ENCODE assay signal across 18 cellular contexts in genomic region chr5:94248175-94248875, GRCh38.
A peak's percentile ranks its signal among the peaks of the same experiment; 100 is the strongest.
DNase-seq lines count a peak whose midpoint lies in the region; ATAC-seq, FAIRE-seq and TF ChIP-seq lines count a peak whose summit lies in the region.
"Had no signal": no experiment of that assay in that cellular context is flagged by ENCODE, and none has a peak within 500 bp of the region (broad histone marks: within the 10 kb centered on the region; RNA-seq: fewer than 3 reads in every experiment).

No MANE protein-coding gene starts in this region.

- ATAC-seq in HepG2: no peak
- ATAC-seq in right lobe of liver: no peak
- no peak for ATAC-seq in HG03521 (IDR thresholded peaks at IDR 0.05; ENCODE audit: unreplicated experiment)

- H3K27me3 ChIP-seq in HepG2 (ENCODE audit: control insufficient read depth in 1 of 2, insufficient read depth in 2 of 2, low read length in 2 of 2) (no peaks in the 10 kb centered on the region), right lobe of liver (no peaks in the 10 kb centered on the region), HUES48 (ENCODE audit: control insufficient read depth, insufficient read depth, low read length) (no peaks in the 10 kb centered on the region), adrenal gland (no peaks in the 10 kb centered on the region)

- H3K9ac ChIP-seq in HepG2 (ENCODE audit: insufficient read depth, low read depth, low read length): no peak overlapping the region
- H3K9ac ChIP-seq in HUES48 (ENCODE audit: low read depth, low read length): no peak overlapping the region
- H3K9ac ChIP-seq: KMS-11 had no signal

- H4K20me1 ChIP-seq in HepG2 (ENCODE audit: insufficient read depth, low read length): no peaks in the 10 kb centered on the region

- POLR2A ChIA-PET in HepG2 (lab: Yijun Ruan, JAX): no interaction called here

- no peak for TF ChIP-seq EP300 in HepG2 (IDR thresholded peaks at IDR 0.05; ENCODE audit: low read depth in 2 of 2, low read length in 2 of 2)
- no peak for TF ChIP-seq EP300 in HepG2 (CRISPR knock-in tag; IDR thresholded peaks at IDR 0.05; ENCODE audit: borderline replicate concordance)

- H3K4me3 ChIP-seq in HepG2 (replicated peaks in 1 of 3; ENCODE audit: insufficient read depth in 1 of 3, low read depth in 2 of 3, low read length in 3 of 3) (no peak overlapping the region), right lobe of liver (no peak overlapping the region), HUES48 (ENCODE audit: low read depth, low read length) (no peak overlapping the region), adrenal gland (no peak overlapping the region)
- H3K4me3 ChIP-seq: HAP-1 had no signal

- no peaks in the 10 kb centered on the region for H3K79me2 ChIP-seq in HepG2 (ENCODE audit: insufficient read depth, low read length)

- TF ChIP-seq CTCF in HepG2 (CRISPR knock-in tag; IDR thresholded peaks at IDR 0.05) (no peak), right lobe of liver (IDR thresholded peaks at IDR 0.05) (no peak), adrenal gland (IDR thresholded peaks at IDR 0.05) (no peak)

- H3K27ac ChIP-seq in HepG2 (ENCODE audit: extremely low read length, insufficient read depth, low read length) (no peak overlapping the region), right lobe of liver (no peak overlapping the region), HUES48 (ENCODE audit: low read depth, low read length) (peak overlapping the region; percentile 3), adrenal gland (no peak overlapping the region)
- H3K27ac ChIP-seq: C4-2B, KMS-11 had no signal

- in situ Hi-C loops in HepG2 (cut with HindIII; ENCODE audit: extremely low pct_ligation_motif_present, low pct_unique_long_range_greater_than_20kb): no loop called here

- WGBS in HepG2 (ENCODE audit: low lambda C conversion rate): 0% methylated on average over 2 of the region's 2 CpGs
- 88% methylated on average over 2 of the region's 2 CpGs for WGBS in right lobe of liver (ENCODE audit: insufficient coverage, low coverage, low lambda C conversion rate, missing lambda C conversion rate)
- 36 to 52% (median 41%) methylated on average over 2 of the region's 2 CpGs for WGBS in adrenal gland, 4 donors

- H3K4me2 ChIP-seq in HepG2 (ENCODE audit: low read depth, low read length): no peak overlapping the region
- H3K4me2 ChIP-seq: KMS-11 had no signal

- TF ChIP-seq POLR2A in HepG2 (IDR thresholded peaks at IDR 0.05; ENCODE audit: insufficient read depth in 1 of 2, low read depth in 2 of 2, low read length in 2 of 2): no peak
- no peak for TF ChIP-seq POLR2A in right lobe of liver (IDR thresholded peaks at IDR 0.05)
- TF ChIP-seq POLR2A in adrenal gland (IDR thresholded peaks at IDR 0.05): no peak

- DNase-seq in HepG2 (ENCODE audit: low spot score) (no peak), right lobe of liver (no peak), adrenal gland (peak in 5 of 7 donors; percentile 24 to 55 (median 46)), NCI-H1436 treated with DMSO at 0.1 percent for 48 hours (lab: John Stamatoyannopoulos, UW) (no peak), HCEC 1CT (no peak)
- DNase-seq: AML-193; CD4-positive, alpha-beta T cell; DMS79 treated with DMSO at 0.1 percent for 48 hours; GF-D8; GOT3; HFFc6 had no signal

- no peak overlapping the region for H2AFZ ChIP-seq in HepG2 (ENCODE audit: low read length)

- H3K4me1 ChIP-seq in HepG2 (ENCODE audit: insufficient read depth, low read length) (no peaks in the 10 kb centered on the region), right lobe of liver (no peaks in the 10 kb centered on the region), HUES48 (ENCODE audit: control insufficient read depth, insufficient read depth, low read length) (peaks cover 38% of the 10 kb centered on the region), adrenal gland (replicated peaks in 1 of 2) (no peaks in the 10 kb centered on the region)
- H3K4me1 ChIP-seq: HAP-1 had no signal

- H3K9me3 ChIP-seq in HepG2 (ENCODE audit: low read length) (no peaks in the 10 kb centered on the region), right lobe of liver (no peaks in the 10 kb centered on the region), HUES48 (ENCODE audit: control insufficient read depth, insufficient read depth, low read length) (no peaks in the 10 kb centered on the region), adrenal gland (replicated peaks in 1 of 3) (no peaks in the 10 kb centered on the region)
- H3K9me3 ChIP-seq: HAP-1 had no signal

- no peak for FAIRE-seq in HepG2 (lab: Jason Lieb, UNC)
- FAIRE-seq: A204.1, HTR-8/SVneo had no signal

- CTCF ChIA-PET in HepG2 (lab: Yijun Ruan, JAX; ENCODE audit: low intra/inter-chr PET ratio, low total read pairs): no interaction called here

- TF ChIP-seq RAD21 in HepG2 (CRISPR knock-in tag; IDR thresholded peaks at IDR 0.05): no peak

- no peaks in the 10 kb centered on the region for H3K36me3 ChIP-seq in HepG2 (replicated peaks in 1 of 2; ENCODE audit: control insufficient read depth in 1 of 2, insufficient read depth in 2 of 2, low read length in 2 of 2)
- no peaks in the 10 kb centered on the region for H3K36me3 ChIP-seq in right lobe of liver
- H3K36me3 ChIP-seq in HUES48 (ENCODE audit: control insufficient read depth, insufficient read depth, low read length): peaks cover 16% of the 10 kb centered on the region
- no peaks in the 10 kb centered on the region for H3K36me3 ChIP-seq in adrenal gland (replicated peaks in 1 of 2)
- H3K36me3 ChIP-seq: HAP-1 had no signal

- intact Hi-C loops in HepG2 (cut with micrococcal nuclease; ENCODE audit: unreplicated experiment) (no loop called here), right lobe of liver (cut with DNase I) (no loop called here), adrenal gland (cut with DNase I) (no loop called here)

- no TSS peak for BruUV-seq in HepG2 (replicated peaks; lab: Mats Ljungman, UMichigan)

TF ChIP-seq in HepG2, 621 proteins besides CTCF, POLR2A, EP300 and RAD21:
- TF ChIP-seq MAZ (IDR thresholded peaks at IDR 0.05; ENCODE audit: borderline replicate concordance, low read depth, low read length) (no peak), MAZ (CRISPR knock-in tag; IDR thresholded peaks at IDR 0.05; ENCODE audit: low read depth) (no peak), MNT (IDR thresholded peaks at IDR 0.05) (no peak), ARHGAP35 (CRISPR knock-in tag; IDR thresholded peaks at IDR 0.05; ENCODE audit: borderline replicate concordance) (no peak), FOXC1 (CRISPR knock-in tag; IDR thresholded peaks at IDR 0.05; ENCODE audit: borderline replicate concordance) (no peak), IRF9 (CRISPR knock-in tag; IDR thresholded peaks at IDR 0.05; ENCODE audit: borderline replicate concordance) (no peak), MAFK (conservative IDR thresholded peaks at IDR 0.05 in 1 of 2, IDR thresholded peaks at IDR 0.05 in 1 of 2; ENCODE audit: low read length in 2 of 2) (peak in 1 of 2 experiments; percentile 57; a peak in 3 of 4 replicates), RNF219 (CRISPR knock-in tag; IDR thresholded peaks at IDR 0.05) (no peak), SP4 (CRISPR knock-in tag; IDR thresholded peaks at IDR 0.05) (no peak), MAFF (IDR thresholded peaks at IDR 0.05; ENCODE audit: low read depth, low read length) (peak; percentile 64)
TF ChIP-seq in HepG2: peak in this region for 2.

Comparison
In these comparisons a context has a peak if more than half of its experiments do, and no peak if none do; other contexts are left out.
1. DNase-seq: peak in adrenal gland (5 of 7); none in HepG2 (single experiment), right lobe of liver (0 of 3), NCI-H1436 treated with DMSO at 0.1 percent for 48 hours (single experiment) and HCEC 1CT (single experiment).